In genomic region chr9:129999123-129999510, GRCh38 we compare ENCODE assay signal across 10 cellular contexts. TPM values are rescaled to one million over a fixed set of nuclear protein-coding genes. Genes with fewer than 3 reads are reported as not detected.
DNase-seq lines count a peak whose midpoint lies in the region; ATAC-seq and TF ChIP-seq lines count a peak whose summit lies in the region.
"Had no signal": no experiment of that assay in that cellular context is flagged by ENCODE, and none has a peak within 500 bp of the region (broad histone marks: within the 10 kb centered on the region; RNA-seq: fewer than 3 reads in every experiment).

No MANE protein-coding gene starts in this region.

- POLR2A ChIA-PET in BJ (lab: Charles Lee) = no interaction called here
- POLR2A ChIA-PET in naive thymus-derived CD4-positive, alpha-beta T cell (lab: Charles Lee) = interaction anchor here (0.5 to 1.6 kb wide), 5 partner anchors 9 to 181 kb away, joined by 3 to 6 read pairs (median 4); no protein-coding TSS in a partner anchor

- no peak overlapping the region for H2BK20ac ChIP-seq in H9 (ENCODE audit: low read depth, low read length, poor library complexity, severe bottlenecking)

- no peak overlapping the region for H2BK120ac ChIP-seq in H9 (ENCODE audit: low read depth, low read length, poor library complexity, severe bottlenecking)

- CTCF ChIA-PET in BJ (lab: Yijun Ruan, JAX) = no interaction called here
- CTCF ChIA-PET in naive thymus-derived CD4-positive, alpha-beta T cell (lab: Charles Lee) = interaction anchor here (0.9 to 1.1 kb wide), 3 partner anchors 31 to 157 kb away, joined by 3 to 5 read pairs (median 3); no protein-coding TSS in a partner anchor

- no peak overlapping the region for H3T11ph ChIP-seq in H9 (ENCODE audit: low read length)

- no peaks in the 10 kb centered on the region for H3K36me3 ChIP-seq in BJ (ENCODE audit: control insufficient read depth, insufficient read depth, low read length)
- peaks cover 0 to 6% (median 4%) of the 10 kb centered on the region in 3 experiments for H3K36me3 ChIP-seq in naive thymus-derived CD4-positive, alpha-beta T cell (ENCODE audit: control insufficient read depth in 2 of 3, insufficient read depth in 3 of 3, low read length in 3 of 3)

- H3K79me2 ChIP-seq in H9 (ENCODE audit: insufficient read depth, low read length) = no peaks in the 10 kb centered on the region

- H3K23ac ChIP-seq in H9 (ENCODE audit: insufficient read length, low read depth, low read length) = no peak overlapping the region

- no peaks in the 10 kb centered on the region for H3K4me1 ChIP-seq in H9 (ENCODE audit: insufficient read depth, low read length)
- peaks cover 52 to 70% of the 10 kb centered on the region in 2 donors for H3K4me1 ChIP-seq in naive thymus-derived CD4-positive, alpha-beta T cell (ENCODE audit: control insufficient read depth in 2 of 2, insufficient read depth in 2 of 2, low read length in 2 of 2)

- no peak overlapping the region for H2BK5ac ChIP-seq in H9 (ENCODE audit: insufficient read length, low read length)

- no peak for ATAC-seq in naive thymus-derived CD4-positive, alpha-beta T cell
- ATAC-seq: psoas muscle had no signal

- intact Hi-C loops in naive thymus-derived CD4-positive, alpha-beta T cell (cut with micrococcal nuclease) = no loop called here

- no peaks in the 10 kb centered on the region for H3K9me3 Mint-ChIP-seq in H9
- H3K9me3 Mint-ChIP-seq in activated naive CD8-positive, alpha-beta T cell (ENCODE audit: low read depth) = no peaks in the 10 kb centered on the region
- no peaks in the 10 kb centered on the region for H3K9me3 Mint-ChIP-seq in naive thymus-derived CD4-positive, alpha-beta T cell

- H3K4ac ChIP-seq in H9 (ENCODE audit: low read depth, low read length) = no peak overlapping the region

- H3K23me2 ChIP-seq in H9 (ENCODE audit: insufficient read length, low read depth, low read length, poor library complexity, severe bottlenecking) = no peaks in the 10 kb centered on the region

- H4K5ac ChIP-seq in H9 (ENCODE audit: insufficient read length, low read depth, low read length) = no peak overlapping the region

- no peaks in the 10 kb centered on the region for H4K20me1 ChIP-seq in H9 (ENCODE audit: control insufficient read depth, insufficient read depth, insufficient read length)

- WGBS in H9 (ENCODE audit: extremely low coverage, insufficient read length, low lambda C conversion rate) = no CpG with 5 or more reads among the region's 5 CpGs

- no peaks in the 10 kb centered on the region for H3K27me3 ChIP-seq in BJ (ENCODE audit: control insufficient read depth, insufficient read depth, low read length)
- no peaks in the 10 kb centered on the region for H3K27me3 ChIP-seq in H9 (ENCODE audit: insufficient read depth, low read length)
- H3K27me3 ChIP-seq in naive thymus-derived CD4-positive, alpha-beta T cell (ENCODE audit: control insufficient read depth in 2 of 2, insufficient read depth in 2 of 2, low read length in 2 of 2) = no peaks in the 10 kb centered on the region

- H3K9ac ChIP-seq in H9 (ENCODE audit: extremely low read depth, insufficient read length, low read length) = no peak overlapping the region

- no peak overlapping the region for H3K4me3 ChIP-seq in BJ (ENCODE audit: low read depth, low read length)
- no peak overlapping the region for H3K4me3 ChIP-seq in naive thymus-derived CD4-positive, alpha-beta T cell (ENCODE audit: low read length)
- H3K4me3 ChIP-seq: PC-9, psoas muscle had no signal

- no peak overlapping the region for H3K27ac ChIP-seq in H9 (ENCODE audit: insufficient read length, low read depth, low read length)
- H3K27ac ChIP-seq in naive thymus-derived CD4-positive, alpha-beta T cell (ENCODE audit: low read depth, low read length) = peak overlapping the region; percentile 56
- H3K27ac ChIP-seq: PC-9, psoas muscle had no signal

- peak; percentile 12 for DNase-seq in BJ (ENCODE audit: low read depth)
- no peak for DNase-seq in H9
- DNase-seq in naive thymus-derived CD4-positive, alpha-beta T cell = no peak
- no peak for DNase-seq in NAMALWA (ENCODE audit: low spot score)
- no peak for DNase-seq in NOMO-1 (lab: John Stamatoyannopoulos, UW; ENCODE audit: unreplicated experiment in 2 of 2)
- DNase-seq in NCI-H1048 (lab: John Stamatoyannopoulos, UW) = no peak
- DNase-seq in stimulated activated CD4-positive, alpha-beta T cell treated with anti-CD3 and anti-CD28 coated beads, Interleukin-1b, Interleukin-23, amount 100 ng/mL, for 48 hours = no peak
- DNase-seq: PC-9, psoas muscle had no signal

- no peak overlapping the region for H2BK15ac ChIP-seq in H9 (ENCODE audit: low read depth, low read length)

- peak overlapping the region in 2 of 3 experiments; percentile 35 to 36; a peak in 2 of 7 replicates for H3K27ac Mint-ChIP-seq in H9
- H3K27ac Mint-ChIP-seq in activated naive CD8-positive, alpha-beta T cell = peak overlapping the region; percentile 96
- H3K27ac Mint-ChIP-seq in naive thymus-derived CD4-positive, alpha-beta T cell = peak overlapping the region; percentile 57 to 96 (median 79)

- H3K14ac ChIP-seq in H9 (ENCODE audit: insufficient read depth, low read length) = no peak overlapping the region

- H3K4me3 Mint-ChIP-seq in H9 = no peak overlapping the region
- H3K4me3 Mint-ChIP-seq in activated naive CD8-positive, alpha-beta T cell = peak overlapping the region; percentile 72
- H3K4me3 Mint-ChIP-seq in naive thymus-derived CD4-positive, alpha-beta T cell = peak overlapping the region; percentile 24 to 79 (median 68)

- no peak overlapping the region for H2AFZ ChIP-seq in H9 (ENCODE audit: low read length)
- H2AFZ ChIP-seq: PC-9 had no signal

- no peak overlapping the region for H2AK5ac ChIP-seq in H9 (ENCODE audit: insufficient read length, low read length)

- no peak overlapping the region for H2BK12ac ChIP-seq in H9 (ENCODE audit: insufficient read length, low read depth, low read length)

- H3K4me1 Mint-ChIP-seq in H9 = peaks cover 20 to 21% of the 10 kb centered on the region in 2 experiments
- peaks cover 77% of the 10 kb centered on the region for H3K4me1 Mint-ChIP-seq in activated naive CD8-positive, alpha-beta T cell (ENCODE audit: low read depth)
- H3K4me1 Mint-ChIP-seq in naive thymus-derived CD4-positive, alpha-beta T cell = peaks cover 39 to 89% (median 75%) of the 10 kb centered on the region in 7 donors

- no peaks in the 10 kb centered on the region for H3K9me3 ChIP-seq in H9 (ENCODE audit: control insufficient read depth, low read depth, low read length)
- H3K9me3 ChIP-seq in naive thymus-derived CD4-positive, alpha-beta T cell (ENCODE audit: control insufficient read depth in 2 of 3, low read length in 3 of 3) = no peaks in the 10 kb centered on the region
- H3K9me3 ChIP-seq: psoas muscle had no signal

- H3K27me3 Mint-ChIP-seq in H9 (ENCODE audit: low read depth) = no peaks in the 10 kb centered on the region
- no peaks in the 10 kb centered on the region for H3K27me3 Mint-ChIP-seq in activated naive CD8-positive, alpha-beta T cell
- H3K27me3 Mint-ChIP-seq in naive thymus-derived CD4-positive, alpha-beta T cell = no peaks in the 10 kb centered on the region

- H3K4me2 ChIP-seq in H9 (ENCODE audit: insufficient read depth, insufficient read length, low read length) = no peak overlapping the region
- H3K4me2 ChIP-seq: PC-9 had no signal

- peaks cover 1 to 3% (median 2%) of the 10 kb centered on the region in 3 experiments; a peak in 3 of 7 replicates for H3K36me3 Mint-ChIP-seq in H9 (ENCODE audit: insufficient read depth in 1 of 3, low read depth in 3 of 3)
- peaks cover 13% of the 10 kb centered on the region for H3K36me3 Mint-ChIP-seq in activated naive CD8-positive, alpha-beta T cell
- peaks cover 1 to 27% (median 12%) of the 10 kb centered on the region in 5 donors for H3K36me3 Mint-ChIP-seq in naive thymus-derived CD4-positive, alpha-beta T cell

- H4K91ac ChIP-seq in H9 (ENCODE audit: insufficient read length, low read depth, low read length) = no peak overlapping the region

- H4K8ac ChIP-seq in H9 (replicated peaks; ENCODE audit: insufficient read length, low read depth, low read length) = no peak overlapping the region

- TF ChIP-seq CTCF in BJ (IDR thresholded peaks at IDR 0.05; ENCODE audit: insufficient read depth, low read depth, low read length) (no peak), H9 (conservative IDR thresholded peaks at IDR 0.05) (no peak)

- no peaks in the 10 kb centered on the region for H3K79me1 ChIP-seq in H9 (ENCODE audit: insufficient read depth, low read depth, low read length, poor library complexity, severe bottlenecking)

- H3K56ac ChIP-seq in H9 (ENCODE audit: insufficient read length, low read depth, low read length) = no peak overlapping the region

- H3K18ac ChIP-seq in H9 (ENCODE audit: insufficient read length, low read depth, low read length) = no peak overlapping the region

RNA-seq across cellular contexts. Expression of gene FNBP1, which starts 43.9 kb away (rescaled TPM):
- 7.8 and 15.0 TPM in 2 replicates for polyA plus RNA-seq in BJ (2011; rRNA removed)
- polyA minus RNA-seq in BJ (2011; rRNA and poly(A)+ RNA removed) = 11.6 and 15.9 TPM in 2 replicates
- 35.9 and 36.5 TPM in 2 replicates for total RNA-seq in H9 (2021)
- 100 to 1,000 TPM; 160 to 207 (median 174) TPM for total RNA-seq in naive thymus-derived CD4-positive, alpha-beta T cell
- 100 to 1,000 TPM; 138 to 160 TPM for polyA plus RNA-seq in naive thymus-derived CD4-positive, alpha-beta T cell

RNA-seq across cellular contexts. Expression of gene GPR107, which starts 54.6 kb away (rescaled TPM):
- 32.5 and 36.4 TPM in 2 replicates for polyA plus RNA-seq in BJ (2011; rRNA removed)
- 21.8 and 23.2 TPM in 2 replicates for polyA minus RNA-seq in BJ (2011; rRNA and poly(A)+ RNA removed)
- total RNA-seq in H9 (2021) = 38.0 and 38.6 TPM in 2 replicates
- total RNA-seq in naive thymus-derived CD4-positive, alpha-beta T cell = 10 to 100 TPM; 21.6 to 24.0 (median 22.8) TPM
- 1 to 10 TPM; 2.8 to 3.0 TPM for polyA plus RNA-seq in naive thymus-derived CD4-positive, alpha-beta T cell

Comparison
In these comparisons a context has a peak if more than half of its experiments do, and no peak if none do; other contexts are left out.
1. H3K27ac Mint-ChIP-seq: peak in every context shown above with its lines; median percentile 96 in activated naive CD8-positive, alpha-beta T cell; 79 in naive thymus-derived CD4-positive, alpha-beta T cell; 36 in H9.
2. H3K4me3 Mint-ChIP-seq: peak in activated naive CD8-positive, alpha-beta T cell (single experiment) and naive thymus-derived CD4-positive, alpha-beta T cell (10 of 10); none in H9 (0 of 2).